Comparison of ENCODE assay signal across 9 cellular contexts in genomic region chr12:42192258-42192657, GRCh38.
"Had no signal": no experiment of that assay in that cellular context is flagged by ENCODE, and none has a peak within 500 bp of the region (broad histone marks: within the 10 kb centered on the region; RNA-seq: fewer than 3 reads in every experiment).

No MANE protein-coding gene starts in this region.

- DNase-seq: GM23248, H9, HCEC 1CT, HFFc6, IMR-90, KBM-7 had no signal

- H3K27ac ChIP-seq: GM23248, HL-60 had no signal

- H3K9ac ChIP-seq: GM23248 had no signal

- FAIRE-seq: H1, H54 had no signal

- H3K4me3 ChIP-seq: GM23248 had no signal

- H2AFZ ChIP-seq: GM23248 had no signal
